Comparison of ENCODE assay signal across 1 cellular context in the genomic region with DNA sequence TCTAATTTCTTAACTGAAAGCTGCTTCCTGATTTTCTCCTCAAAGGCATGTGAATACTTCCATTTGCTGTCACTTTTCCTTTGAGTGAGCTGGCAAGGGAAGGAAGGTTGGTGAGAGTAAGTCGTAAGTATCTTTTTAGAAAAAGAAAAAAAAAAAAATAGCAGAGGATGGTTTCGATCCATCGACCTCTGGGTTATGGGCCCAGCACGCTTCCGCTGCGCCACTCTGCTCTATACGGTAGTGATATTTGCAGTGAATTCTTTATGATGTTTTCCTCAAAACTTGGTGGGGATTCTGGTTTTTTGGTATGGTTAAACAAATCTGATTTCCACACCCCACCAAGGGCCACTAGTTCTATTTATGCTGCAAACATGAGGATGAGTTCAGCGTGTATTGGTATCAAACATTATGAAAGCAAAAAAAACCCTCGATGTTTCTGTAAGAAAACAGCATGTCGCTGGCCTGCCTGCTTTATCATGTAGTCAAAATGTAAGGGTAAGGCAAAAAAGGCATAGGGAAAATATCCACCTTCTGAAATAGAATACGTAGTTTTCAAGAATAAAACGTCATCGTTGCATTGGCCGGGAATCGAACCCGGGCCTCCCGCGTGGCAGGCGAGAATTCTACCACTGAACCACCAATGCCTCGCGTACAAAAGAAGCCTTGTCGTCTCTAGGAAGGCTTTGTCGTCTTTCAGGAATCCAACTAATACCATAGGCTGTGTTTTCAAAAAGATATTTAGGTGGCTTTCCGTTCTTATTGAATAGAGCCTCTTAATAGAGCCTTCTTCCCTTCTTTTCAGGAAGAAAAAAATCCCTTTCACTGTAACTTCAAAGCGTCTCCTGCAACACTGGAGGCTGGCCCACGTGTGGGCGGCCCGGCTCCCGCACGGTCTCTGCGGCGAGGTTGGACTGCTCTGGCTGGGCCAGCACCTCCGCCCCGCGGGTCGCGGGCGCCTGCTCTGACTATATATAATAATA.
TF ChIP-seq lines count a peak whose summit lies in the region.

No MANE protein-coding gene starts in this region.

TF ChIP-seq in K562, 482 proteins besides CTCF, POLR2A, EP300 and RAD21 (continued from another document and continues in another):
- TF ChIP-seq, protein P1, sequence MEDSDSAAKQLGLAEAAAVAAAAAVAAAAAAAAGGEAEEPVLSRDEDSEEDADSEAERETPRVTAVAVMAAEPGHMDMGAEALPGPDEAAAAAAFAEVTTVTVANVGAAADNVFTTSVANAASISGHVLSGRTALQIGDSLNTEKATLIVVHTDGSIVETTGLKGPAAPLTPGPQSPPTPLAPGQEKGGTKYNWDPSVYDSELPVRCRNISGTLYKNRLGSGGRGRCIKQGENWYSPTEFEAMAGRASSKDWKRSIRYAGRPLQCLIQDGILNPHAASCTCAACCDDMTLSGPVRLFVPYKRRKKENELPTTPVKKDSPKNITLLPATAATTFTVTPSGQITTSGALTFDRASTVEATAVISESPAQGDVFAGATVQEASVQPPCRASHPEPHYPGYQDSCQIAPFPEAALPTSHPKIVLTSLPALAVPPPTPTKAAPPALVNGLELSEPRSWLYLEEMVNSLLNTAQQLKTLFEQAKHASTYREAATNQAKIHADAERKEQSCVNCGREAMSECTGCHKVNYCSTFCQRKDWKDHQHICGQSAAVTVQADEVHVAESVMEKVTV (CRISPR knock-in tag; IDR thresholded peaks at IDR 0.05): peak; percentile 53; the same call in 1 of the 2 replicates
- no peak for TF ChIP-seq IFI16 (CRISPR knock-in tag; IDR thresholded peaks at IDR 0.05)
- no peak for TF ChIP-seq ZNF740 (CRISPR knock-in tag; IDR thresholded peaks at IDR 0.05)
- no peak for TF ChIP-seq ZNF740 (tag; IDR thresholded peaks at IDR 0.05)
- peak; percentile 86 for TF ChIP-seq ZNF3 (CRISPR knock-in tag; IDR thresholded peaks at IDR 0.05)
- peak; percentile 78; the same call in 1 of the 2 replicates for TF ChIP-seq HNRNPUL1 (IDR thresholded peaks at IDR 0.05; ENCODE audit: low read length)
- TF ChIP-seq ZKSCAN3 (CRISPR knock-in tag; IDR thresholded peaks at IDR 0.05): no peak
- TF ChIP-seq OTX1 (CRISPR knock-in tag; IDR thresholded peaks at IDR 0.05): peak; percentile 97
- peak; percentile 89 for TF ChIP-seq TARDBP (IDR thresholded peaks at IDR 0.05)
- peak in 1 of 2 experiments; percentile 85; a peak in 1 of 4 replicates for TF ChIP-seq BCLAF1 (IDR thresholded peaks at IDR 0.05; ENCODE audit: borderline replicate concordance in 1 of 2, control insufficient read depth in 1 of 2, low read depth in 2 of 2, low read length in 1 of 2)
- TF ChIP-seq MEIS2 (IDR thresholded peaks at IDR 0.05; ENCODE audit: partially characterized antibody): no peak
- TF ChIP-seq MYC (IDR thresholded peaks at IDR 0.05; ENCODE audit: low read depth, low read length): peak; percentile 63
- peak; percentile 87 for TF ChIP-seq MYC (CRISPR knock-in tag; IDR thresholded peaks at IDR 0.05; ENCODE audit: borderline replicate concordance, low read depth)
- TF ChIP-seq FOXK1 (CRISPR knock-in tag; IDR thresholded peaks at IDR 0.05; ENCODE audit: borderline replicate concordance): peak; percentile 89; the same call in 1 of the 2 replicates
- TF ChIP-seq ZNF780A (CRISPR knock-in tag; IDR thresholded peaks at IDR 0.05): peak; percentile 85
- TF ChIP-seq ZNF184 (CRISPR knock-in tag; IDR thresholded peaks at IDR 0.05): no peak
- TF ChIP-seq THRB (CRISPR knock-in tag; conservative IDR thresholded peaks at IDR 0.05): peak; percentile 93
- peak; percentile 95 for TF ChIP-seq BRD4 (IDR thresholded peaks at IDR 0.05)
- TF ChIP-seq ESRRA (IDR thresholded peaks at IDR 0.05; ENCODE audit: borderline replicate concordance, low read depth): peak; percentile 29; the same call in 1 of the 2 replicates
- peak; percentile 91 for TF ChIP-seq HEY1 (CRISPR knock-in tag; IDR thresholded peaks at IDR 0.05; ENCODE audit: borderline replicate concordance)
- TF ChIP-seq ZNF639 (CRISPR knock-in tag; conservative IDR thresholded peaks at IDR 0.05 in 1 of 2, IDR thresholded peaks at IDR 0.05 in 1 of 2): no peak; a peak in 1 of 4 replicates
- peak; percentile 89 for TF ChIP-seq RBFOX2 (IDR thresholded peaks at IDR 0.05; ENCODE audit: low read depth, low read length)
- peak; percentile 16; the same call in 1 of the 2 replicates for TF ChIP-seq ZNF445 (CRISPR knock-in tag; IDR thresholded peaks at IDR 0.05; ENCODE audit: low read depth)
- peak; percentile 64 for TF ChIP-seq NBN (IDR thresholded peaks at IDR 0.05; ENCODE audit: low read depth)
- no peak for TF ChIP-seq TAL1 (IDR thresholded peaks at IDR 0.05)
- TF ChIP-seq, protein P2, sequence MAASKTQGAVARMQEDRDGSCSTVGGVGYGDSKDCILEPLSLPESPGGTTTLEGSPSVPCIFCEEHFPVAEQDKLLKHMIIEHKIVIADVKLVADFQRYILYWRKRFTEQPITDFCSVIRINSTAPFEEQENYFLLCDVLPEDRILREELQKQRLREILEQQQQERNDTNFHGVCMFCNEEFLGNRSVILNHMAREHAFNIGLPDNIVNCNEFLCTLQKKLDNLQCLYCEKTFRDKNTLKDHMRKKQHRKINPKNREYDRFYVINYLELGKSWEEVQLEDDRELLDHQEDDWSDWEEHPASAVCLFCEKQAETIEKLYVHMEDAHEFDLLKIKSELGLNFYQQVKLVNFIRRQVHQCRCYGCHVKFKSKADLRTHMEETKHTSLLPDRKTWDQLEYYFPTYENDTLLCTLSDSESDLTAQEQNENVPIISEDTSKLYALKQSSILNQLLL (CRISPR knock-in tag; IDR thresholded peaks at IDR 0.05; ENCODE audit: borderline replicate concordance): no peak
- TF ChIP-seq KLF1 (tag; IDR thresholded peaks at IDR 0.05): no peak
- TF ChIP-seq, protein P3, sequence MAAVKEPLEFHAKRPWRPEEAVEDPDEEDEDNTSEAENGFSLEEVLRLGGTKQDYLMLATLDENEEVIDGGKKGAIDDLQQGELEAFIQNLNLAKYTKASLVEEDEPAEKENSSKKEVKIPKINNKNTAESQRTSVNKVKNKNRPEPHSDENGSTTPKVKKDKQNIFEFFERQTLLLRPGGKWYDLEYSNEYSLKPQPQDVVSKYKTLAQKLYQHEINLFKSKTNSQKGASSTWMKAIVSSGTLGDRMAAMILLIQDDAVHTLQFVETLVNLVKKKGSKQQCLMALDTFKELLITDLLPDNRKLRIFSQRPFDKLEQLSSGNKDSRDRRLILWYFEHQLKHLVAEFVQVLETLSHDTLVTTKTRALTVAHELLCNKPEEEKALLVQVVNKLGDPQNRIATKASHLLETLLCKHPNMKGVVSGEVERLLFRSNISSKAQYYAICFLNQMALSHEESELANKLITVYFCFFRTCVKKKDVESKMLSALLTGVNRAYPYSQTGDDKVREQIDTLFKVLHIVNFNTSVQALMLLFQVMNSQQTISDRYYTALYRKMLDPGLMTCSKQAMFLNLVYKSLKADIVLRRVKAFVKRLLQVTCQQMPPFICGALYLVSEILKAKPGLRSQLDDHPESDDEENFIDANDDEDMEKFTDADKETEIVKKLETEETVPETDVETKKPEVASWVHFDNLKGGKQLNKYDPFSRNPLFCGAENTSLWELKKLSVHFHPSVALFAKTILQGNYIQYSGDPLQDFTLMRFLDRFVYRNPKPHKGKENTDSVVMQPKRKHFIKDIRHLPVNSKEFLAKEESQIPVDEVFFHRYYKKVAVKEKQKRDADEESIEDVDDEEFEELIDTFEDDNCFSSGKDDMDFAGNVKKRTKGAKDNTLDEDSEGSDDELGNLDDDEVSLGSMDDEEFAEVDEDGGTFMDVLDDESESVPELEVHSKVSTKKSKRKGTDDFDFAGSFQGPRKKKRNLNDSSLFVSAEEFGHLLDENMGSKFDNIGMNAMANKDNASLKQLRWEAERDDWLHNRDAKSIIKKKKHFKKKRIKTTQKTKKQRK (IDR thresholded peaks at IDR 0.05; ENCODE audit: borderline replicate concordance, low read depth, low read length): peak; percentile 31; the same call in 1 of the 2 replicates
- no peak for TF ChIP-seq NR2C1 (IDR thresholded peaks at IDR 0.05)
- peak; percentile 6 for TF ChIP-seq NR2C1 (tag; IDR thresholded peaks at IDR 0.05)
- TF ChIP-seq KDM1A (IDR thresholded peaks at IDR 0.05): peak; percentile 29 to 31; a peak in 1 of 4 replicates
- TF ChIP-seq ZBTB7A (IDR thresholded peaks at IDR 0.05; ENCODE audit: borderline replicate concordance, control insufficient read depth, low read depth, low read length): no peak
- no peak for TF ChIP-seq RERE (CRISPR knock-in tag; IDR thresholded peaks at IDR 0.05; ENCODE audit: borderline replicate concordance)
- peak; percentile 39; the same call in 1 of the 2 replicates for TF ChIP-seq ZNF644 (tag; IDR thresholded peaks at IDR 0.05; ENCODE audit: low read depth)
- TF ChIP-seq HDAC8 (tag; IDR thresholded peaks at IDR 0.05): no peak
- TF ChIP-seq ZNF217 (CRISPR knock-in tag; IDR thresholded peaks at IDR 0.05): no peak
- TF ChIP-seq ZNF436 (CRISPR knock-in tag; IDR thresholded peaks at IDR 0.05): peak; percentile 82
